In the genomic region with DNA sequence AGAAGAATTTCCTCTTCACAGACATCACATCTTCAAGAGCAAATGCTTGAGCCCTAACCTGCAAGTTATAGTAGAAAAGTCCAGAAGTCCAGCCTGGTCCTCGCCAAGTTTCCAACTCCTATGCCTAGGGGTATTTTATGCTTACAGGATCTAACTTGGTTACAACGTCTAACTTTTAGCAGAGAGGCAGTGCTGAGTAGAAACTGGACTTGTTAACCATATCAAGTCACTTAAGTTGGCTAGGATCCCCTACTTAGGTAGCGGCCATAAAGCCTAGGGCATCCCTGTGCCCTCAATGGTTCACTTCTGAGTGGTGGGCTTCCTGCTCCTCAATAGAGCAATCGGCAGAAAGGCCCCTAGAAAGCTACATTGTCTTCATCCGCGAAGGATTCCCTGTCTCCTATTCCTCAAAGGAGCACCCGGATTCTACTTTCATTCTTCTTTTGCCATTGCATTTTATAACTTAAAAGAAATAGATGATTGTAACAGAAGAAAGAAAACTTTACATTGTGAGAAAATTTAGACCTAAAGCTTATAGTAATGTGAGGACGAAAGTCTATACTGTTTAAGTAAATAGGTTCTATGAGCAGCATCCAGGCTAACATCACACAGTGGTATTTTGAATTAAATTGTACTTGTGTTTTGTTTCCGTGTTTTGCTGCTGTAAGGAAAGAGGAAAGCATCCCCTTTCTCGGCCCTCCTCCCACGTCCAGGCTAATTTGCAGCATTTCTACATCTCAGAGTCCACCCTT, we compare ENCODE assay signal across 9 cellular contexts. TPM values are rescaled to one million over a fixed set of nuclear protein-coding genes. Genes with fewer than 3 reads are reported as not detected.
DNase-seq lines count a peak whose midpoint lies in the region; ATAC-seq and TF ChIP-seq lines count a peak whose summit lies in the region.
"Had no signal": no experiment of that assay in that cellular context is flagged by ENCODE, and none has a peak within 500 bp of the region (broad histone marks: within the 10 kb centered on the region; RNA-seq: fewer than 3 reads in every experiment).

No MANE protein-coding gene starts in this region.

- ATAC-seq in Right ventricle myocardium inferior = no peak
- no peak for ATAC-seq in upper lobe of left lung (ENCODE audit: low FRiP score in 2 of 2)
- no peak for ATAC-seq in GM18909 (IDR thresholded peaks at IDR 0.05; ENCODE audit: poor library complexity, unreplicated experiment)
- no peak for ATAC-seq in GM19463 (IDR thresholded peaks at IDR 0.05; ENCODE audit: unreplicated experiment)

- peak overlapping the region; percentile 63 for H3K4me2 ChIP-seq in mesendoderm (ENCODE audit: low read length)

- TF ChIP-seq CTCF in cardiac muscle cell (IDR thresholded peaks at IDR 0.05; ENCODE audit: low read depth, low read length) (no peak), brain microvascular endothelial cell (IDR thresholded peaks at IDR 0.05; ENCODE audit: low read depth, low read length, missing control alignments) (no peak), upper lobe of left lung (IDR thresholded peaks at IDR 0.05) (no peak), Peyer's patch (IDR thresholded peaks at IDR 0.05) (no peak)

- no peak overlapping the region for H3K18ac ChIP-seq in mesendoderm (ENCODE audit: low read length)

- peak overlapping the region; percentile 88 for H3K56ac ChIP-seq in mesendoderm (ENCODE audit: low read length)

- TF ChIP-seq POLR2A in upper lobe of left lung (IDR thresholded peaks at IDR 0.05) (no peak), Peyer's patch (IDR thresholded peaks at IDR 0.05) (no peak)

- H3K9me3 ChIP-seq in cardiac muscle cell (ENCODE audit: low read depth) (no peaks in the 10 kb centered on the region), upper lobe of left lung (no peaks in the 10 kb centered on the region), Peyer's patch (no peaks in the 10 kb centered on the region)

- peak overlapping the region; percentile 85 for H3K9ac ChIP-seq in mesendoderm (ENCODE audit: low read length)

- H2BK120ac ChIP-seq in mesendoderm (ENCODE audit: low read depth, low read length) = no peak overlapping the region

- in situ Hi-C loops in brain microvascular endothelial cell (cut with HindIII; ENCODE audit: low pct_ligation_motif_present, low sequenced_read_pairs) = loop anchor here (25.0 kb wide), 1 partner anchor 211 kb away; the partner anchor contains the start of gene CDKN2B

- peaks cover 6% of the 10 kb centered on the region for H3K4me1 ChIP-seq in cardiac muscle cell (ENCODE audit: low read depth)
- peaks cover 5% of the 10 kb centered on the region for H3K4me1 ChIP-seq in mesendoderm (ENCODE audit: control insufficient read depth, low read depth, low read length)
- peaks cover 8 to 31% (median 21%) of the 10 kb centered on the region in 4 donors for H3K4me1 ChIP-seq in upper lobe of left lung
- H3K4me1 ChIP-seq in Peyer's patch = peaks cover 0 to 25% (median 3%) of the 10 kb centered on the region in 4 donors

- intact Hi-C loops in Right ventricle myocardium inferior (cut with DNase I) = loop anchor here (5.0 kb wide), 1 partner anchor 464 kb away; the partner anchor contains the start of gene KLHL9

- no peak overlapping the region for H2BK15ac ChIP-seq in mesendoderm (replicated peaks; ENCODE audit: low read depth)

- H3K27ac ChIP-seq in cardiac muscle cell (no peak overlapping the region), brain microvascular endothelial cell (no peak overlapping the region), mesendoderm (ENCODE audit: low read depth, low read length) (no peak overlapping the region), upper lobe of left lung (peak overlapping the region in 2 of 4 donors; percentile 77 to 90), Peyer's patch (peak overlapping the region in 2 of 4 donors; percentile 87 to 89)

- no peak for TF ChIP-seq EP300 in upper lobe of left lung (IDR thresholded peaks at IDR 0.05)

- H4K5ac ChIP-seq in mesendoderm (ENCODE audit: low read length) = no peak overlapping the region

- H3K23ac ChIP-seq in mesendoderm (ENCODE audit: low read length) = no peak overlapping the region

- H3K4me3 ChIP-seq in cardiac muscle cell (peak overlapping the region; percentile 91), brain microvascular endothelial cell (ENCODE audit: low read depth, low read length) (peak overlapping the region; percentile 79), mesendoderm (ENCODE audit: low read length) (no peak overlapping the region), upper lobe of left lung (peak overlapping the region in 3 of 4 donors; percentile 85 to 92 (median 86)), Peyer's patch (peak overlapping the region in 2 of 4 donors; percentile 92 to 94)

- WGBS in mesendoderm (ENCODE audit: extremely low coverage, insufficient coverage, low lambda C conversion rate) = no CpG with 5 or more reads among the region's 11 CpGs
- WGBS in upper lobe of left lung, 2 donors = 85 to 86% methylated on average over 11 of the region's 11 CpGs

- H2AK5ac ChIP-seq in mesendoderm (ENCODE audit: low read length) = no peak overlapping the region

- DNase-seq in cardiac muscle cell (ENCODE audit: low read depth in 1 of 2, low spot score in 1 of 2) (no peak), Right ventricle myocardium inferior (ENCODE audit: missing footprints) (no peak), brain microvascular endothelial cell (no peak), mesendoderm (no peak), upper lobe of left lung (no peak), Peyer's patch (no peak)
- DNase-seq: NCI-H2081 treated with DMSO at 0.1 percent for 48 hours had no signal

- peaks cover 49% of the 10 kb centered on the region for H3K27me3 ChIP-seq in cardiac muscle cell
- no peaks in the 10 kb centered on the region for H3K27me3 ChIP-seq in brain microvascular endothelial cell (replicated peaks)
- no peaks in the 10 kb centered on the region for H3K27me3 ChIP-seq in mesendoderm (ENCODE audit: insufficient read depth, low read length, poor library complexity)
- no peaks in the 10 kb centered on the region for H3K27me3 ChIP-seq in upper lobe of left lung
- H3K27me3 ChIP-seq in Peyer's patch = no peaks in the 10 kb centered on the region

- H4K8ac ChIP-seq in mesendoderm (ENCODE audit: low read depth, low read length) = no peak overlapping the region

- no peak overlapping the region for H2BK5ac ChIP-seq in mesendoderm (ENCODE audit: low read length)

- H3K79me2 ChIP-seq in mesendoderm (ENCODE audit: control insufficient read depth, insufficient read depth, low read length) = peaks cover 36% of the 10 kb centered on the region

- H3K79me1 ChIP-seq in mesendoderm (ENCODE audit: low read length) = peaks cover 4% of the 10 kb centered on the region

- H3K36me3 ChIP-seq in cardiac muscle cell (no peaks in the 10 kb centered on the region), brain microvascular endothelial cell (replicated peaks) (no peaks in the 10 kb centered on the region), mesendoderm (ENCODE audit: control insufficient read depth, insufficient read depth, low read length) (no peaks in the 10 kb centered on the region), upper lobe of left lung (no peaks in the 10 kb centered on the region), Peyer's patch (no peaks in the 10 kb centered on the region)

- H3K4ac ChIP-seq in mesendoderm (ENCODE audit: low read depth, low read length) = no peak overlapping the region

RNA-seq across cellular contexts. Expression of gene MTAP, which starts 1.3 kb away (rescaled TPM):
- total RNA-seq in cardiac muscle cell (14.1 and 21.5 TPM in 2 replicates), Right ventricle myocardium inferior (20.4 TPM), upper lobe of left lung (10 to 100 TPM; 10.5 to 35.0 (median 25.7) TPM), Peyer's patch (10 to 100 TPM; 13.3 to 40.3 (median 27.3) TPM)
- 23.0 and 26.4 TPM in 2 replicates for polyA plus RNA-seq in cardiac muscle cell
- polyA plus RNA-seq in mesendoderm (2013, experiment 1 of 2) = 48.3 TPM
- 51.0 TPM for polyA plus RNA-seq in mesendoderm (2013, experiment 2 of 2)
